ENCODE assay signal across 30 cellular contexts in the genomic region with DNA sequence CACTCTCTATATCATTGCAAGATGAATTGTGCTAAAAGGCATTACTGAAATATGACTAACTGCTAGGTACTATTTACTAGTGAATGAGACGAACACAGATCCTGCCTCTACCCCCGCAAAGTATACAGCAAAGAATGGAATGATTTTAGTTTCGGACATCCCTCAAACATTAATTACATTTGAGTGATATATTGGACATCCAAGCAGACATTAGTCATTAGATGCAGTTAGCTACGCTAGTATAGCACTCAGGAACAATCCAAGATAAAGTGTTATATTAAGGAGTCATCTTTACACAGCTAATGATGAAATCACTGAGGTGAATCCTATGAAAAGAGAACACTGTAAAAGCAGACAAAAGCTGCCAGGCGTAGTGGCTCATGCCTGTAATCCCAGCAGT.
"Had no signal": no experiment of that assay in that cellular context is flagged by ENCODE, and none has a peak within 500 bp of the region (broad histone marks: within the 10 kb centered on the region; RNA-seq: fewer than 3 reads in every experiment).

No MANE protein-coding gene starts in this region.

- ATAC-seq: activated naive CD4-positive, alpha-beta T cell treated with anti-CD3 and anti-CD28 coated beads, Interleukin-2, amount 50 U/mL, for 72 hours; activated T-cell treated with anti-CD3 and anti-CD28 coated beads, Interleukin-2, amount 50 U/mL, for 72 hours; effector memory CD8-positive, alpha-beta T cell; left ventricle myocardium superior; stimulated activated memory B cell treated with anti-CD40 and anti-IgM and Interleukin-4, amounts not matched to agents 10 μg/mL and 1 μg/mL and 100 μg/mL, for 72 hours; stimulated activated naive CD8-positive, alpha-beta T cell treated with anti-CD3 and anti-CD28 coated beads, Interleukin-15, amount 100 ng/mL, for 72 hours had no signal

- FAIRE-seq: islet of Langerhans, small intestine had no signal

- DNase-seq: activated CD4-positive, alpha-beta T cell treated with anti-CD3 and anti-CD28 coated beads for 4 hours; activated CD4-positive, alpha-beta T cell treated with anti-CD3 and anti-CD28 coated beads, Interleukin-2, amount 50 U/mL, for 4 hours; activated naive CD4-positive, alpha-beta T cell; activated T-cell treated with anti-CD3 and anti-CD28 coated beads for 4 hours; activated T-cell treated with anti-CD3 and anti-CD28 coated beads, Interleukin-2, amount 50 U/mL, for 72 hours; adrenal gland; cortex of kidney; effector memory CD8-positive, alpha-beta T cell; foreskin melanocyte; left ventricle myocardium superior; mucosa of descending colon; nephron progenitor cell; retina; sigmoid colon; small intestine; stimulated activated CD4-positive, alpha-beta T cell treated with anti-CD3 and anti-CD28 coated beads, Interleukin-1b, Interleukin-23, amount 100 ng/mL, for 48 hours; stimulated activated CD4-positive, alpha-beta T cell treated with anti-CD3 and anti-CD28 coated beads, Interleukin-4, amount 100 ng/mL, for 4 hours; stimulated activated CD8-positive, alpha-beta memory T cell treated with anti-CD3 and anti-CD28 coated beads, Interleukin-4, amount 100 ng/mL, for 48 hours; stimulated activated naive CD8-positive, alpha-beta T cell treated with anti-CD3 and anti-CD28 coated beads, Interleukin-15, amount 100 ng/mL, for 72 hours; substantia nigra; T-helper 1 cell; upper lobe of left lung had no signal

- H3K27me3 ChIP-seq: adrenal gland, ascending aorta, esophagus muscularis mucosa, sigmoid colon, upper lobe of left lung, vagina had no signal

- H3K4me1 ChIP-seq: ascending aorta, esophagus muscularis mucosa, prostate gland, sigmoid colon, upper lobe of left lung, vagina had no signal

- H3K9me3 ChIP-seq: adrenal gland, ascending aorta, esophagus muscularis mucosa, mucosa of descending colon, neutrophil, prostate gland, sigmoid colon, upper lobe of left lung, vagina had no signal

- H3K4me3 ChIP-seq: adrenal gland, ascending aorta, esophagus muscularis mucosa, mucosa of descending colon, prostate gland, sigmoid colon, upper lobe of left lung, vagina had no signal

- H3K27ac ChIP-seq: adrenal gland, ascending aorta, esophagus muscularis mucosa, neutrophil, prostate gland, sigmoid colon, upper lobe of left lung, vagina had no signal

- H3K36me3 ChIP-seq: prostate gland had no signal
